17 cellular contexts compared by ENCODE assay signal in genomic region chr14:105267820-105268548, GRCh38. TPM values are rescaled to one million over a fixed set of nuclear protein-coding genes. Genes with fewer than 3 reads are reported as not detected.
DNase-seq lines count a peak whose midpoint lies in the region; ATAC-seq and TF ChIP-seq lines count a peak whose summit lies in the region.
"Had no signal": no experiment of that assay in that cellular context is flagged by ENCODE, and none has a peak within 500 bp of the region (broad histone marks: within the 10 kb centered on the region; RNA-seq: fewer than 3 reads in every experiment).

No MANE protein-coding gene starts in this region.

- peaks cover 10% of the 10 kb centered on the region; the same call in 1 of the 2 replicates for H3K79me2 ChIP-seq in SK-N-SH (ENCODE audit: insufficient read depth)

- TF ChIP-seq EP300 in SK-N-SH (IDR thresholded peaks at IDR 0.05; ENCODE audit: borderline replicate concordance in 1 of 2, low read depth in 1 of 2, low read length in 1 of 2): no peak

- TF ChIP-seq RAD21 in SK-N-SH (IDR thresholded peaks at IDR 0.05; ENCODE audit: low read length): peak; percentile 37

- H3K9me3 ChIP-seq in SK-N-SH (no peaks in the 10 kb centered on the region), gastrocnemius medialis (no peaks in the 10 kb centered on the region)
- no peaks in the 10 kb centered on the region for H3K9me3 ChIP-seq in CD8-positive, alpha-beta T cell (ENCODE audit: low read length)
- H3K9me3 ChIP-seq: adrenal gland had no signal

- H3K9me3 Mint-ChIP-seq in CD8-positive, alpha-beta T cell: no peaks in the 10 kb centered on the region
- H3K9me3 Mint-ChIP-seq: activated T-helper 17 cell treated with anti-CD3 and anti-CD28 coated beads, Interleukin-2, amount 50 U/mL, for 72 hours; CD4-positive, alpha-beta T cell; natural killer cell had no signal

- intact Hi-C loops in left ventricle myocardium superior (cut with micrococcal nuclease): no loop called here
- intact Hi-C loops in gastrocnemius medialis (cut with DNase I; ENCODE audit: low total_unique reads): no loop called here
- intact Hi-C loops in CD8-positive, alpha-beta T cell (cut with DNase I, micrococcal nuclease): no loop called here

- CTCF ChIA-PET in SK-N-SH (lab: Yijun Ruan, JAX): interaction anchor here (1.0 to 2.0 kb wide), 9 partner anchors 8 to 73 kb away, joined by 3 to 5 read pairs (median 4); no protein-coding TSS in a partner anchor
- CTCF ChIA-PET in CD8-positive, alpha-beta T cell (lab: Charles Lee): interaction anchor here (0.7 kb wide), 1 partner anchor 178 kb away, joined by 4 read pairs; no protein-coding TSS in a partner anchor

- H3K36me3 Mint-ChIP-seq in CD8-positive, alpha-beta T cell: peaks cover 39% of the 10 kb centered on the region
- H3K36me3 Mint-ChIP-seq: natural killer cell had no signal

- H3K4me3 Mint-ChIP-seq in CD8-positive, alpha-beta T cell: no peak overlapping the region
- H3K4me3 Mint-ChIP-seq: activated T-helper 17 cell treated with anti-CD3 and anti-CD28 coated beads, Interleukin-2, amount 50 U/mL, for 72 hours; CD4-positive, alpha-beta T cell; natural killer cell had no signal

- TF ChIP-seq POLR2A in gastrocnemius medialis (IDR thresholded peaks at IDR 0.05): no peak

- no peak for DNase-seq in SK-N-SH
- DNase-seq in SK-MEL-5 (ENCODE audit: low read depth, low spot score): peak; percentile 14
- no peak for DNase-seq in left ventricle myocardium superior
- DNase-seq in gastrocnemius medialis: peak in 1 of 2 donors; percentile 40
- DNase-seq in CD8-positive, alpha-beta T cell: no peak
- DNase-seq: adrenal gland; CD4-positive, alpha-beta T cell; central memory CD4-positive, alpha-beta T cell; natural killer cell; NCI-H2029; OCI-M1; SW 1271 had no signal

- TF ChIP-seq CTCF in SK-N-SH (IDR thresholded peaks at IDR 0.05) (no peak), gastrocnemius medialis (IDR thresholded peaks at IDR 0.05 in 4 of 5, conservative IDR thresholded peaks at IDR 0.05 in 1 of 5) (peak in 2 of 5 experiments; percentile 10 to 37)
- no peak for TF ChIP-seq CTCF in CD8-positive, alpha-beta T cell (IDR thresholded peaks at IDR 0.05)

- 0 out of 2 replicates have a peak, but pooled peaks cover 4% of the 10 kb centered on the region for H4K20me1 ChIP-seq in SK-N-SH (ENCODE audit: insufficient read depth)

- WGBS in SK-N-SH (ENCODE audit: low lambda C conversion rate): 90% methylated on average over 19 of the region's 21 CpGs

- H3K27me3 ChIP-seq in SK-N-SH (ENCODE audit: insufficient read depth) (no peaks in the 10 kb centered on the region), gastrocnemius medialis (no peaks in the 10 kb centered on the region)
- H3K27me3 ChIP-seq in CD8-positive, alpha-beta T cell (ENCODE audit: insufficient read depth, low read length): no peaks in the 10 kb centered on the region
- H3K27me3 ChIP-seq: adrenal gland had no signal

- H3K27ac ChIP-seq in SK-N-SH (ENCODE audit: low read depth in 2 of 2, low read length in 1 of 2) (no peak overlapping the region; a peak in 1 of 4 replicates), gastrocnemius medialis (peak overlapping the region in 1 of 4 donors; percentile 31)
- no peak overlapping the region for H3K27ac ChIP-seq in CD8-positive, alpha-beta T cell (ENCODE audit: low read depth, low read length)
- H3K27ac ChIP-seq: adrenal gland had no signal

- no peak overlapping the region for H3K4me3 ChIP-seq in SK-N-SH (ENCODE audit: low read depth in 2 of 2, low read length in 1 of 2)
- H3K4me3 ChIP-seq in gastrocnemius medialis: no peak overlapping the region
- no peak overlapping the region for H3K4me3 ChIP-seq in CD8-positive, alpha-beta T cell (ENCODE audit: low read depth, low read length)
- H3K4me3 ChIP-seq: adrenal gland, lung had no signal

- peaks cover 2 to 3% of the 10 kb centered on the region in 2 experiments for H3K36me3 ChIP-seq in SK-N-SH (replicated peaks in 1 of 2; ENCODE audit: control insufficient read depth in 1 of 2, insufficient read depth in 2 of 2, low read length in 1 of 2)
- H3K36me3 ChIP-seq in gastrocnemius medialis: no peaks in the 10 kb centered on the region
- H3K36me3 ChIP-seq in CD8-positive, alpha-beta T cell (ENCODE audit: insufficient read depth, low read length): no peaks in the 10 kb centered on the region

- no peak overlapping the region for H3K9ac ChIP-seq in SK-N-SH

- ATAC-seq in SK-N-SH treated with all-trans-retinoic acid at 6 μM for 48 hours (no peak), left ventricle myocardium superior (peak; percentile 78), gastrocnemius medialis (peak; percentile 50 to 53), HG02840 (IDR thresholded peaks at IDR 0.05; ENCODE audit: low FRiP score, unreplicated experiment) (no peak), HG03135 (IDR thresholded peaks at IDR 0.05; ENCODE audit: unreplicated experiment) (no peak)
- ATAC-seq in CD8-positive, alpha-beta T cell: no peak
- ATAC-seq: activated T-helper 17 cell treated with anti-CD3 and anti-CD28 coated beads, Interleukin-2, amount 50 U/mL, for 72 hours had no signal

- in situ Hi-C loops in SK-MEL-5 (cut with HindIII; ENCODE audit: low pct_unique_long_range_greater_than_20kb, low sequenced_read_pairs) (no loop called here), gastrocnemius medialis (cut with MboI; ENCODE audit: low sequenced_read_pairs in 4 of 4) (no loop called here)

- no peaks in the 10 kb centered on the region for H3K9me2 ChIP-seq in SK-N-SH

- H3K4me1 Mint-ChIP-seq in CD8-positive, alpha-beta T cell (ENCODE audit: low read depth): no peaks in the 10 kb centered on the region

- no peaks in the 10 kb centered on the region for H3F3A ChIP-seq in SK-N-SH (replicated peaks; ENCODE audit: insufficient read depth)

- no peaks in the 10 kb centered on the region for H3K27me3 Mint-ChIP-seq in CD8-positive, alpha-beta T cell (ENCODE audit: low read depth)
- H3K27me3 Mint-ChIP-seq: activated T-helper 17 cell treated with anti-CD3 and anti-CD28 coated beads, Interleukin-2, amount 50 U/mL, for 72 hours; CD4-positive, alpha-beta T cell had no signal

- H3K4me2 ChIP-seq in SK-N-SH: no peak overlapping the region

- POLR2A ChIA-PET in SK-N-SH (lab: Yijun Ruan, JAX): no interaction called here
- POLR2A ChIA-PET in CD8-positive, alpha-beta T cell (lab: Charles Lee): no interaction called here

- no peak overlapping the region for H2AFZ ChIP-seq in SK-N-SH (ENCODE audit: low read depth)

- no peak overlapping the region for H3K27ac Mint-ChIP-seq in CD8-positive, alpha-beta T cell
- H3K27ac Mint-ChIP-seq: CD4-positive, alpha-beta T cell; natural killer cell had no signal

- H3K4me1 ChIP-seq in SK-N-SH (ENCODE audit: control insufficient read depth in 1 of 2, insufficient read depth in 2 of 2, low read depth in 1 of 2, low read length in 1 of 2) (peaks cover 0 to 11% of the 10 kb centered on the region in 2 experiments; a peak in 1 of 4 replicates), gastrocnemius medialis (peaks cover 3 to 4% of the 10 kb centered on the region in 2 donors)
- no peaks in the 10 kb centered on the region for H3K4me1 ChIP-seq in CD8-positive, alpha-beta T cell (ENCODE audit: insufficient read depth, low read length)
- H3K4me1 ChIP-seq: adrenal gland had no signal

TF ChIP-seq in SK-N-SH, 30 proteins besides CTCF, POLR2A, EP300 and RAD21 (continues in another document):
- TF ChIP-seq MXI1 (IDR thresholded peaks at IDR 0.05; ENCODE audit: low read depth, low read length): no peak
- no peak for TF ChIP-seq NFIC (IDR thresholded peaks at IDR 0.05; ENCODE audit: borderline replicate concordance)
- TF ChIP-seq GABPA (IDR thresholded peaks at IDR 0.05; ENCODE audit: low read depth): no peak
- no peak for TF ChIP-seq FOSL2 (IDR thresholded peaks at IDR 0.05; ENCODE audit: borderline replicate concordance, low read depth)
- no peak for TF ChIP-seq TAF1 (IDR thresholded peaks at IDR 0.05; ENCODE audit: borderline replicate concordance, low read depth, low read length)

RNA-seq across cellular contexts. Expression of gene BTBD6, which starts 19.7 kb away (rescaled TPM):
- 20.9 and 21.0 TPM in 2 replicates for polyA plus RNA-seq in SK-N-SH (2012; rRNA removed)
- polyA plus RNA-seq in SK-N-SH (2012; cell fraction: cytosol; rRNA removed): 10.8 and 15.6 TPM in 2 replicates
- polyA plus RNA-seq in SK-N-SH (2012; cell fraction: nucleus; rRNA removed): 53.9 and 56.9 TPM in 2 replicates
- 35.1 and 38.2 TPM in 2 replicates for total RNA-seq in SK-MEL-5 (2014; rRNA removed; shearing (Covaris generic))
- 14.6 and 17.4 TPM in 2 replicates for polyA plus RNA-seq in SK-MEL-5 (2015; cell fraction: cytosol; rRNA removed)
- polyA plus RNA-seq in SK-MEL-5 (2015; cell fraction: nucleus; rRNA removed): 63.8 and 64.7 TPM in 2 replicates
- 51.6 TPM for total RNA-seq in left ventricle myocardium superior
- total RNA-seq in gastrocnemius medialis: 10 to 100 TPM; 48.4 to 85.9 (median 53.6) TPM
- total RNA-seq in CD8-positive, alpha-beta T cell: 10 to 100 TPM; 34.1 to 34.4 TPM

RNA-seq across cellular contexts. Expression of gene BRF1, which starts 32.8 kb away (rescaled TPM):
- 10.2 and 15.7 TPM in 2 replicates for polyA plus RNA-seq in SK-N-SH (2012; rRNA removed)
- polyA plus RNA-seq in SK-N-SH (2012; cell fraction: cytosol; rRNA removed): 6.7 and 10.4 TPM in 2 replicates
- 48.8 and 58.4 TPM in 2 replicates for polyA plus RNA-seq in SK-N-SH (2012; cell fraction: nucleus; rRNA removed)
- 22.7 and 23.4 TPM in 2 replicates for total RNA-seq in SK-MEL-5 (2014; rRNA removed; shearing (Covaris generic))
- polyA plus RNA-seq in SK-MEL-5 (2015; cell fraction: cytosol; rRNA removed): 32.9 and 38.9 TPM in 2 replicates
- polyA plus RNA-seq in SK-MEL-5 (2015; cell fraction: nucleus; rRNA removed): 71.9 and 78.8 TPM in 2 replicates
- 20.3 TPM for total RNA-seq in left ventricle myocardium superior
- total RNA-seq in gastrocnemius medialis: 10 to 100 TPM; 19.5 to 27.4 (median 21.4) TPM
- total RNA-seq in CD8-positive, alpha-beta T cell: 10 to 100 TPM; 60.0 to 61.2 TPM

RNA-seq across cellular contexts. Expression of gene PACS2, which starts 46.6 kb away (rescaled TPM):
- 27.4 and 42.7 TPM in 2 replicates for polyA plus RNA-seq in SK-N-SH (2012; rRNA removed)
- 17.6 and 26.9 TPM in 2 replicates for polyA plus RNA-seq in SK-N-SH (2012; cell fraction: cytosol; rRNA removed)
- polyA plus RNA-seq in SK-N-SH (2012; cell fraction: nucleus; rRNA removed): 174 and 202 TPM in 2 replicates
- 26.0 and 32.3 TPM in 2 replicates for total RNA-seq in SK-MEL-5 (2014; rRNA removed; shearing (Covaris generic))
- polyA plus RNA-seq in SK-MEL-5 (2015; cell fraction: cytosol; rRNA removed): 42.7 and 64.0 TPM in 2 replicates
- polyA plus RNA-seq in SK-MEL-5 (2015; cell fraction: nucleus; rRNA removed): 150 and 167 TPM in 2 replicates
- total RNA-seq in left ventricle myocardium superior (76.2 TPM), gastrocnemius medialis (100 to 1,000 TPM in 1 of 4 donors, 10 to 100 TPM in 3; 81.0 to 115 (median 93.1) TPM)
- 10 to 100 TPM; 46.5 to 56.1 TPM for total RNA-seq in CD8-positive, alpha-beta T cell

Comparison
In these comparisons a context has a peak if more than half of its experiments do, and no peak if none do; other contexts are left out.
1. ATAC-seq: peak in left ventricle myocardium superior (single experiment) and gastrocnemius medialis (2 of 2); none in SK-N-SH treated with all-trans-retinoic acid at 6 μM for 48 hours (single experiment), HG02840 (single experiment), CD8-positive, alpha-beta T cell (single experiment) and HG03135 (single experiment).